1 cellular context compared by ENCODE assay signal in the genomic region with DNA sequence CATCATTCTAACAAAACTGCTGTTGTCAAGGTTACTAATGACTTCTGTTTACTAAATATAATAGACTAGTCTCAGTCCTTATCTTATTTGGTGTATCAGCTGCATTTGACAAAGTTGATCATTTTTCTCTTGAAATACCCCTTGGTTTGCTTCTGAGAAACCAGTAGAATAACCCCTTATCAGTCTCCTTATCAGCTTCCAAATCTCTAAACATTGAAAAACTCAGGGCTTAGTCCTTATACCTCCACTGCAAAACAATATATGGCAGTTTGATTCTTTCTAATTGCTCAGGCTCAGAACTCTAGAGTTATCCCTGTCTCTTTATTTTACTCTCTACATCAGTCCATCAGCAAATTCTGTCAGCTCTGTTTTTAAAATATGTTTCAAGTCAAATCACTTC.
TF ChIP-seq lines count a peak whose summit lies in the region.

No MANE protein-coding gene starts in this region.

TF ChIP-seq in K562, 482 proteins besides CTCF, POLR2A, EP300 and RAD21 (continued from another document):
- TF ChIP-seq, protein P1, sequence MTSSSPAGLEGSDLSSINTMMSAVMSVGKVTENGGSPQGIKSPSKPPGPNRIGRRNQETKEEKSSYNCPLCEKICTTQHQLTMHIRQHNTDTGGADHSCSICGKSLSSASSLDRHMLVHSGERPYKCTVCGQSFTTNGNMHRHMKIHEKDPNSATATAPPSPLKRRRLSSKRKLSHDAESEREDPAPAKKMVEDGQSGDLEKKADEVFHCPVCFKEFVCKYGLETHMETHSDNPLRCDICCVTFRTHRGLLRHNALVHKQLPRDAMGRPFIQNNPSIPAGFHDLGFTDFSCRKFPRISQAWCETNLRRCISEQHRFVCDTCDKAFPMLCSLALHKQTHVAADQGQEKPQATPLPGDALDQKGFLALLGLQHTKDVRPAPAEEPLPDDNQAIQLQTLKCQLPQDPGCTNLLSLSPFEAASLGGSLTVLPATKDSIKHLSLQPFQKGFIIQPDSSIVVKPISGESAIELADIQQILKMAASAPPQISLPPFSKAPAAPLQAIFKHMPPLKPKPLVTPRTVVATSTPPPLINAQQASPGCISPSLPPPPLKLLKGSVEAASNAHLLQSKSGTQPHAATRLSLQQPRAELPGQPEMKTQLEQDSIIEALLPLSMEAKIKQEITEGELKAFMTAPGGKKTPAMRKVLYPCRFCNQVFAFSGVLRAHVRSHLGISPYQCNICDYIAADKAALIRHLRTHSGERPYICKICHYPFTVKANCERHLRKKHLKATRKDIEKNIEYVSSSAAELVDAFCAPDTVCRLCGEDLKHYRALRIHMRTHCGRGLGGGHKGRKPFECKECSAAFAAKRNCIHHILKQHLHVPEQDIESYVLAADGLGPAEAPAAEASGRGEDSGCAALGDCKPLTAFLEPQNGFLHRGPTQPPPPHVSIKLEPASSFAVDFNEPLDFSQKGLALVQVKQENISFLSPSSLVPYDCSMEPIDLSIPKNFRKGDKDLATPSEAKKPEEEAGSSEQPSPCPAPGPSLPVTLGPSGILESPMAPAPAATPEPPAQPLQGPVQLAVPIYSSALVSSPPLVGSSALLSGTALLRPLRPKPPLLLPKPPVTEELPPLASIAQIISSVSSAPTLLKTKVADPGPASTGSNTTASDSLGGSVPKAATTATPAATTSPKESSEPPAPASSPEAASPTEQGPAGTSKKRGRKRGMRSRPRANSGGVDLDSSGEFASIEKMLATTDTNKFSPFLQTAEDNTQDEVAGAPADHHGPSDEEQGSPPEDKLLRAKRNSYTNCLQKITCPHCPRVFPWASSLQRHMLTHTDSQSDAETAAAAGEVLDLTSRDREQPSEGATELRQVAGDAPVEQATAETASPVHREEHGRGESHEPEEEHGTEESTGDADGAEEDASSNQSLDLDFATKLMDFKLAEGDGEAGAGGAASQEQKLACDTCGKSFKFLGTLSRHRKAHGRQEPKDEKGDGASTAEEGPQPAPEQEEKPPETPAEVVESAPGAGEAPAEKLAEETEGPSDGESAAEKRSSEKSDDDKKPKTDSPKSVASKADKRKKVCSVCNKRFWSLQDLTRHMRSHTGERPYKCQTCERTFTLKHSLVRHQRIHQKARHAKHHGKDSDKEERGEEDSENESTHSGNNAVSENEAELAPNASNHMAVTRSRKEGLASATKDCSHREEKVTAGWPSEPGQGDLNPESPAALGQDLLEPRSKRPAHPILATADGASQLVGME (CRISPR knock-in tag; IDR thresholded peaks at IDR 0.05) = no peak
